ENCODE assay signal across 8 cellular contexts in genomic region chr14:31270196-31270772, GRCh38.
DNase-seq lines count a peak whose midpoint lies in the region; ATAC-seq and TF ChIP-seq lines count a peak whose summit lies in the region.

No MANE protein-coding gene starts in this region.

- H3K27ac ChIP-seq in right lobe of liver = no peak overlapping the region

- no peaks in the 10 kb centered on the region for H3K36me3 Mint-ChIP-seq in activated naive CD4-positive, alpha-beta T cell treated with anti-CD3 and anti-CD28 coated beads, Interleukin-2, amount 50 U/mL, for 24 hours

- H3K4me3 ChIP-seq in right lobe of liver = no peak overlapping the region

- no peaks in the 10 kb centered on the region for H3K36me3 ChIP-seq in right lobe of liver

- H3K9me3 ChIP-seq in right lobe of liver = no peaks in the 10 kb centered on the region

- ATAC-seq in HG02571 (IDR thresholded peaks at IDR 0.05; ENCODE audit: unreplicated experiment) (peak; percentile 53), right lobe of liver (peak in 2 of 4 donors; percentile 26 to 27), GM18498 (IDR thresholded peaks at IDR 0.05; ENCODE audit: unreplicated experiment) (no peak), HG03280 (IDR thresholded peaks at IDR 0.05; ENCODE audit: unreplicated experiment) (no peak)

- DNase-seq in ELF-1 (ENCODE audit: low read depth, low spot score) = peak; percentile 10
- DNase-seq in right lobe of liver = no peak
- DNase-seq in middle frontal gyrus (ENCODE audit: extremely low spot score, low spot score) = no peak
- no peak for DNase-seq in NCI-H2029 treated with DMSO at 0.1 percent for 48 hours (lab: John Stamatoyannopoulos, UW)

- intact Hi-C loops in right lobe of liver (cut with DNase I) = no loop called here

- H3K4me1 Mint-ChIP-seq in activated naive CD4-positive, alpha-beta T cell treated with anti-CD3 and anti-CD28 coated beads, Interleukin-2, amount 50 U/mL, for 24 hours = peaks cover 6% of the 10 kb centered on the region

- no peaks in the 10 kb centered on the region for H3K9me3 Mint-ChIP-seq in activated naive CD4-positive, alpha-beta T cell treated with anti-CD3 and anti-CD28 coated beads, Interleukin-2, amount 50 U/mL, for 24 hours

- peak overlapping the region; percentile 6 for H3K27ac Mint-ChIP-seq in activated naive CD4-positive, alpha-beta T cell treated with anti-CD3 and anti-CD28 coated beads, Interleukin-2, amount 50 U/mL, for 24 hours

- no peak for TF ChIP-seq POLR2A in right lobe of liver (IDR thresholded peaks at IDR 0.05)

- no peaks in the 10 kb centered on the region for H3K27me3 Mint-ChIP-seq in activated naive CD4-positive, alpha-beta T cell treated with anti-CD3 and anti-CD28 coated beads, Interleukin-2, amount 50 U/mL, for 24 hours

- peaks cover 0 to 20% (median 5%) of the 10 kb centered on the region in 4 donors for H3K4me1 ChIP-seq in right lobe of liver

- no peak overlapping the region for H3K4me3 Mint-ChIP-seq in activated naive CD4-positive, alpha-beta T cell treated with anti-CD3 and anti-CD28 coated beads, Interleukin-2, amount 50 U/mL, for 24 hours

- 70% methylated on average over 3 of the region's 4 CpGs for WGBS in right lobe of liver (ENCODE audit: insufficient coverage, low coverage, low lambda C conversion rate, missing lambda C conversion rate)

- no peaks in the 10 kb centered on the region for H3K27me3 ChIP-seq in right lobe of liver

- TF ChIP-seq CTCF in right lobe of liver (IDR thresholded peaks at IDR 0.05) = peak; percentile 11 to 37 (median 22)
